ENCODE assay signal across 21 cellular contexts in genomic region chr12:94191023-94191422, GRCh38.
DNase-seq lines count a peak whose midpoint lies in the region; ATAC-seq lines count a peak whose summit lies in the region.
"Had no signal": no experiment of that assay in that cellular context is flagged by ENCODE, and none has a peak within 500 bp of the region (broad histone marks: within the 10 kb centered on the region; RNA-seq: fewer than 3 reads in every experiment).

No MANE protein-coding gene starts in this region.

- peaks cover 21% of the 10 kb centered on the region for H3K4me1 Mint-ChIP-seq in stimulated activated naive CD8-positive, alpha-beta T cell treated with anti-CD3 and anti-CD28 coated beads, Interleukin-15, amount 100 ng/mL, for 72 hours
- H3K4me1 Mint-ChIP-seq: neural crest cell had no signal

- peaks cover 0 to 23% of the 10 kb centered on the region in 2 donors for H3K9me3 Mint-ChIP-seq in stimulated activated naive CD8-positive, alpha-beta T cell treated with anti-CD3 and anti-CD28 coated beads, Interleukin-15, amount 100 ng/mL, for 72 hours
- H3K9me3 Mint-ChIP-seq: neural crest cell had no signal

- ATAC-seq in stimulated activated naive CD8-positive, alpha-beta T cell treated with anti-CD3 and anti-CD28 coated beads, Interleukin-15, amount 100 ng/mL, for 72 hours: peak; percentile 57
- ATAC-seq in stimulated activated naive CD8-positive, alpha-beta T cell treated with anti-CD3 and anti-CD28 coated beads, Interleukin-15, Interleukin-2, amounts not matched to agents 100 U/mL and 50 U/mL, for 24 hours: no peak
- ATAC-seq in HG02610 (IDR thresholded peaks at IDR 0.05; ENCODE audit: unreplicated experiment): peak; percentile 88
- peak; percentile 62 for ATAC-seq in HG03460 (IDR thresholded peaks at IDR 0.05; ENCODE audit: unreplicated experiment)
- no peak for ATAC-seq in HG03139 (IDR thresholded peaks at IDR 0.05; ENCODE audit: unreplicated experiment)
- ATAC-seq: activated CD4-positive, CD25-positive, alpha-beta regulatory T cell treated with anti-CD3 and anti-CD28 coated beads, Interleukin-2, amount 50 U/mL, for 24 hours; heart left ventricle; mucosa of descending colon had no signal

- H3K27ac Mint-ChIP-seq in stimulated activated naive CD8-positive, alpha-beta T cell treated with anti-CD3 and anti-CD28 coated beads, Interleukin-15, amount 100 ng/mL, for 72 hours: peak overlapping the region in 1 of 2 donors; percentile 18
- H3K27ac Mint-ChIP-seq: activated naive CD8-positive, alpha-beta T cell; progenitor cell of endocrine pancreas; stimulated activated naive CD8-positive, alpha-beta T cell treated with anti-CD3 and anti-CD28 coated beads, Interleukin-15, Interleukin-2, amounts not matched to agents 100 ng/mL and 50 ng/mL, for 24 hours; type B pancreatic cell had no signal

- no peak overlapping the region for H3K4me3 Mint-ChIP-seq in stimulated activated naive CD8-positive, alpha-beta T cell treated with anti-CD3 and anti-CD28 coated beads, Interleukin-15, amount 100 ng/mL, for 72 hours
- H3K4me3 Mint-ChIP-seq: activated naive CD8-positive, alpha-beta T cell; neural crest cell; stimulated activated naive CD8-positive, alpha-beta T cell treated with anti-CD3 and anti-CD28 coated beads, Interleukin-15, Interleukin-2, amounts not matched to agents 100 ng/mL and 50 ng/mL, for 24 hours; type B pancreatic cell had no signal

- no peaks in the 10 kb centered on the region for H3K27me3 Mint-ChIP-seq in stimulated activated naive CD8-positive, alpha-beta T cell treated with anti-CD3 and anti-CD28 coated beads, Interleukin-15, amount 100 ng/mL, for 72 hours
- H3K27me3 Mint-ChIP-seq: activated naive CD8-positive, alpha-beta T cell; progenitor cell of endocrine pancreas; stimulated activated naive CD8-positive, alpha-beta T cell treated with anti-CD3 and anti-CD28 coated beads, Interleukin-15, Interleukin-2, amounts not matched to agents 100 ng/mL and 50 ng/mL, for 24 hours had no signal

- no peak for DNase-seq in stimulated activated naive CD8-positive, alpha-beta T cell treated with anti-CD3 and anti-CD28 coated beads, Interleukin-15, amount 100 ng/mL, for 72 hours
- no peak for DNase-seq in stimulated activated naive CD8-positive, alpha-beta T cell treated with anti-CD3 and anti-CD28 coated beads, Interleukin-15, Interleukin-2, amounts not matched to agents 100 U/mL and 50 U/mL, for 24 hours
- DNase-seq in DMS114 treated with DMSO at 0.1 percent for 48 hours (lab: John Stamatoyannopoulos, UW; ENCODE audit: unreplicated experiment): no peak
- DNase-seq in NCI-H128 (lab: John Stamatoyannopoulos, UW; ENCODE audit: unreplicated experiment): no peak
- no peak for DNase-seq in CD1c-positive myeloid dendritic cell (ENCODE audit: extremely low spot score)
- DNase-seq: heart left ventricle, left ventricle myocardium inferior, mucosa of descending colon, NCI-H1694 treated with DMSO at 0.1 percent for 48 hours, NCI-H226, Peyer's patch, T1000 had no signal

Comparison
In these comparisons a context has a peak if more than half of its experiments do, and no peak if none do; other contexts are left out.
1. ATAC-seq: peak in stimulated activated naive CD8-positive, alpha-beta T cell treated with anti-CD3 and anti-CD28 coated beads, Interleukin-15, amount 100 ng/mL, for 72 hours (single experiment), HG02610 (single experiment) and HG03460 (single experiment); none in stimulated activated naive CD8-positive, alpha-beta T cell treated with anti-CD3 and anti-CD28 coated beads, Interleukin-15, Interleukin-2, amounts not matched to agents 100 U/mL and 50 U/mL, for 24 hours (single experiment) and HG03139 (single experiment).